In the genomic region with DNA sequence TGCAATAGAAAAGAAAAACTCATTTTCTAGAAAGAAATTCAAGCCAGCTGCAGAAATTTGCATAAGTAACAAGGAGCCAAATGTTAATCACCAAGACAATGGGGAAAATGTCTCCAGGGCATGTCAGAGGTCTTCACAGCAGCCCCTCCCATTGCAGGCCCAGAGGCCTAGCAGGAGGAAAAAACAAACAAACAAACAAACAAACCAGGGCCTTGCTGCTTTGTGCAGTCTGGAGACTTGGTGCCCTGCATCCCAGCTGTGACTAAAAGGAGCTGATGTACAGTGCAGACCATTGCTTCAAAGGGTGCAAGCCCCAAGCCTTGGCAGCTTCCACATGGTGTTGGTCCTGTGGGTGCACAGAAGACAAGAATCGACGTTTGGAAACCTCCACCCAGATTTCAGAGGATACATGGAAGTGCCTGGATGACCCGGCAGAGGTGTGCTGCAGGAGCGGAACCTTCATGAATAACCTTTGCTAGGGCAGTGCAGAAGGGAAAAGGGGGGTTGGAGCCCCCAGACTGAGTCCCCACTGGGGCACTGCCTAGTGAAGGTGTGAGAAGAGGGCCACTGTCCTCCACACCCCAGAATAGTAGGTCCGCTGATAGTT, we compare ENCODE assay signal across 1 cellular context.
A peak's percentile ranks its signal among the peaks of the same experiment; 100 is the strongest.
TF ChIP-seq lines count a peak whose summit lies in the region.

No MANE protein-coding gene starts in this region.

TF ChIP-seq in WTC11, 78 proteins besides CTCF, POLR2A, EP300 and RAD21 (continued from another document):
- TF ChIP-seq, protein P1, sequence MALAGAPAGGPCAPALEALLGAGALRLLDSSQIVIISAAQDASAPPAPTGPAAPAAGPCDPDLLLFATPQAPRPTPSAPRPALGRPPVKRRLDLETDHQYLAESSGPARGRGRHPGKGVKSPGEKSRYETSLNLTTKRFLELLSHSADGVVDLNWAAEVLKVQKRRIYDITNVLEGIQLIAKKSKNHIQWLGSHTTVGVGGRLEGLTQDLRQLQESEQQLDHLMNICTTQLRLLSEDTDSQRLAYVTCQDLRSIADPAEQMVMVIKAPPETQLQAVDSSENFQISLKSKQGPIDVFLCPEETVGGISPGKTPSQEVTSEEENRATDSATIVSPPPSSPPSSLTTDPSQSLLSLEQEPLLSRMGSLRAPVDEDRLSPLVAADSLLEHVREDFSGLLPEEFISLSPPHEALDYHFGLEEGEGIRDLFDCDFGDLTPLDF (CRISPR knock-in tag; IDR thresholded peaks at IDR 0.05), result no peak
- no peak for TF ChIP-seq NR1H2 (CRISPR knock-in tag; IDR thresholded peaks at IDR 0.05)
- TF ChIP-seq NFE2L1 (CRISPR knock-in tag; IDR thresholded peaks at IDR 0.05), result no peak
- TF ChIP-seq ATF1 (CRISPR knock-in tag; IDR thresholded peaks at IDR 0.05), result no peak
- TF ChIP-seq, protein P2, sequence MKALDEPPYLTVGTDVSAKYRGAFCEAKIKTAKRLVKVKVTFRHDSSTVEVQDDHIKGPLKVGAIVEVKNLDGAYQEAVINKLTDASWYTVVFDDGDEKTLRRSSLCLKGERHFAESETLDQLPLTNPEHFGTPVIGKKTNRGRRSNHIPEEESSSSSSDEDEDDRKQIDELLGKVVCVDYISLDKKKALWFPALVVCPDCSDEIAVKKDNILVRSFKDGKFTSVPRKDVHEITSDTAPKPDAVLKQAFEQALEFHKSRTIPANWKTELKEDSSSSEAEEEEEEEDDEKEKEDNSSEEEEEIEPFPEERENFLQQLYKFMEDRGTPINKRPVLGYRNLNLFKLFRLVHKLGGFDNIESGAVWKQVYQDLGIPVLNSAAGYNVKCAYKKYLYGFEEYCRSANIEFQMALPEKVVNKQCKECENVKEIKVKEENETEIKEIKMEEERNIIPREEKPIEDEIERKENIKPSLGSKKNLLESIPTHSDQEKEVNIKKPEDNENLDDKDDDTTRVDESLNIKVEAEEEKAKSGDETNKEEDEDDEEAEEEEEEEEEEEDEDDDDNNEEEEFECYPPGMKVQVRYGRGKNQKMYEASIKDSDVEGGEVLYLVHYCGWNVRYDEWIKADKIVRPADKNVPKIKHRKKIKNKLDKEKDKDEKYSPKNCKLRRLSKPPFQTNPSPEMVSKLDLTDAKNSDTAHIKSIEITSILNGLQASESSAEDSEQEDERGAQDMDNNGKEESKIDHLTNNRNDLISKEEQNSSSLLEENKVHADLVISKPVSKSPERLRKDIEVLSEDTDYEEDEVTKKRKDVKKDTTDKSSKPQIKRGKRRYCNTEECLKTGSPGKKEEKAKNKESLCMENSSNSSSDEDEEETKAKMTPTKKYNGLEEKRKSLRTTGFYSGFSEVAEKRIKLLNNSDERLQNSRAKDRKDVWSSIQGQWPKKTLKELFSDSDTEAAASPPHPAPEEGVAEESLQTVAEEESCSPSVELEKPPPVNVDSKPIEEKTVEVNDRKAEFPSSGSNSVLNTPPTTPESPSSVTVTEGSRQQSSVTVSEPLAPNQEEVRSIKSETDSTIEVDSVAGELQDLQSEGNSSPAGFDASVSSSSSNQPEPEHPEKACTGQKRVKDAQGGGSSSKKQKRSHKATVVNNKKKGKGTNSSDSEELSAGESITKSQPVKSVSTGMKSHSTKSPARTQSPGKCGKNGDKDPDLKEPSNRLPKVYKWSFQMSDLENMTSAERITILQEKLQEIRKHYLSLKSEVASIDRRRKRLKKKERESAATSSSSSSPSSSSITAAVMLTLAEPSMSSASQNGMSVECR (CRISPR knock-in tag; IDR thresholded peaks at IDR 0.05; ENCODE audit: borderline replicate concordance), result no peak
- TF ChIP-seq, protein P3, sequence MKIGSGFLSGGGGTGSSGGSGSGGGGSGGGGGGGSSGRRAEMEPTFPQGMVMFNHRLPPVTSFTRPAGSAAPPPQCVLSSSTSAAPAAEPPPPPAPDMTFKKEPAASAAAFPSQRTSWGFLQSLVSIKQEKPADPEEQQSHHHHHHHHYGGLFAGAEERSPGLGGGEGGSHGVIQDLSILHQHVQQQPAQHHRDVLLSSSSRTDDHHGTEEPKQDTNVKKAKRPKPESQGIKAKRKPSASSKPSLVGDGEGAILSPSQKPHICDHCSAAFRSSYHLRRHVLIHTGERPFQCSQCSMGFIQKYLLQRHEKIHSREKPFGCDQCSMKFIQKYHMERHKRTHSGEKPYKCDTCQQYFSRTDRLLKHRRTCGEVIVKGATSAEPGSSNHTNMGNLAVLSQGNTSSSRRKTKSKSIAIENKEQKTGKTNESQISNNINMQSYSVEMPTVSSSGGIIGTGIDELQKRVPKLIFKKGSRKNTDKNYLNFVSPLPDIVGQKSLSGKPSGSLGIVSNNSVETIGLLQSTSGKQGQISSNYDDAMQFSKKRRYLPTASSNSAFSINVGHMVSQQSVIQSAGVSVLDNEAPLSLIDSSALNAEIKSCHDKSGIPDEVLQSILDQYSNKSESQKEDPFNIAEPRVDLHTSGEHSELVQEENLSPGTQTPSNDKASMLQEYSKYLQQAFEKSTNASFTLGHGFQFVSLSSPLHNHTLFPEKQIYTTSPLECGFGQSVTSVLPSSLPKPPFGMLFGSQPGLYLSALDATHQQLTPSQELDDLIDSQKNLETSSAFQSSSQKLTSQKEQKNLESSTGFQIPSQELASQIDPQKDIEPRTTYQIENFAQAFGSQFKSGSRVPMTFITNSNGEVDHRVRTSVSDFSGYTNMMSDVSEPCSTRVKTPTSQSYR (CRISPR knock-in tag; IDR thresholded peaks at IDR 0.05), result no peak
- TF ChIP-seq, protein P4, sequence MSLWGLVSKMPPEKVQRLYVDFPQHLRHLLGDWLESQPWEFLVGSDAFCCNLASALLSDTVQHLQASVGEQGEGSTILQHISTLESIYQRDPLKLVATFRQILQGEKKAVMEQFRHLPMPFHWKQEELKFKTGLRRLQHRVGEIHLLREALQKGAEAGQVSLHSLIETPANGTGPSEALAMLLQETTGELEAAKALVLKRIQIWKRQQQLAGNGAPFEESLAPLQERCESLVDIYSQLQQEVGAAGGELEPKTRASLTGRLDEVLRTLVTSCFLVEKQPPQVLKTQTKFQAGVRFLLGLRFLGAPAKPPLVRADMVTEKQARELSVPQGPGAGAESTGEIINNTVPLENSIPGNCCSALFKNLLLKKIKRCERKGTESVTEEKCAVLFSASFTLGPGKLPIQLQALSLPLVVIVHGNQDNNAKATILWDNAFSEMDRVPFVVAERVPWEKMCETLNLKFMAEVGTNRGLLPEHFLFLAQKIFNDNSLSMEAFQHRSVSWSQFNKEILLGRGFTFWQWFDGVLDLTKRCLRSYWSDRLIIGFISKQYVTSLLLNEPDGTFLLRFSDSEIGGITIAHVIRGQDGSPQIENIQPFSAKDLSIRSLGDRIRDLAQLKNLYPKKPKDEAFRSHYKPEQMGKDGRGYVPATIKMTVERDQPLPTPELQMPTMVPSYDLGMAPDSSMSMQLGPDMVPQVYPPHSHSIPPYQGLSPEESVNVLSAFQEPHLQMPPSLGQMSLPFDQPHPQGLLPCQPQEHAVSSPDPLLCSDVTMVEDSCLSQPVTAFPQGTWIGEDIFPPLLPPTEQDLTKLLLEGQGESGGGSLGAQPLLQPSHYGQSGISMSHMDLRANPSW (CRISPR knock-in tag; conservative IDR thresholded peaks at IDR 0.05; ENCODE audit: low read depth), result no peak
- TF ChIP-seq ZBTB21 (CRISPR knock-in tag; IDR thresholded peaks at IDR 0.05; ENCODE audit: borderline replicate concordance), result 0 out of 2 replicates have a peak, but pooled peaks have one; percentile 26
- TF ChIP-seq, protein P5, sequence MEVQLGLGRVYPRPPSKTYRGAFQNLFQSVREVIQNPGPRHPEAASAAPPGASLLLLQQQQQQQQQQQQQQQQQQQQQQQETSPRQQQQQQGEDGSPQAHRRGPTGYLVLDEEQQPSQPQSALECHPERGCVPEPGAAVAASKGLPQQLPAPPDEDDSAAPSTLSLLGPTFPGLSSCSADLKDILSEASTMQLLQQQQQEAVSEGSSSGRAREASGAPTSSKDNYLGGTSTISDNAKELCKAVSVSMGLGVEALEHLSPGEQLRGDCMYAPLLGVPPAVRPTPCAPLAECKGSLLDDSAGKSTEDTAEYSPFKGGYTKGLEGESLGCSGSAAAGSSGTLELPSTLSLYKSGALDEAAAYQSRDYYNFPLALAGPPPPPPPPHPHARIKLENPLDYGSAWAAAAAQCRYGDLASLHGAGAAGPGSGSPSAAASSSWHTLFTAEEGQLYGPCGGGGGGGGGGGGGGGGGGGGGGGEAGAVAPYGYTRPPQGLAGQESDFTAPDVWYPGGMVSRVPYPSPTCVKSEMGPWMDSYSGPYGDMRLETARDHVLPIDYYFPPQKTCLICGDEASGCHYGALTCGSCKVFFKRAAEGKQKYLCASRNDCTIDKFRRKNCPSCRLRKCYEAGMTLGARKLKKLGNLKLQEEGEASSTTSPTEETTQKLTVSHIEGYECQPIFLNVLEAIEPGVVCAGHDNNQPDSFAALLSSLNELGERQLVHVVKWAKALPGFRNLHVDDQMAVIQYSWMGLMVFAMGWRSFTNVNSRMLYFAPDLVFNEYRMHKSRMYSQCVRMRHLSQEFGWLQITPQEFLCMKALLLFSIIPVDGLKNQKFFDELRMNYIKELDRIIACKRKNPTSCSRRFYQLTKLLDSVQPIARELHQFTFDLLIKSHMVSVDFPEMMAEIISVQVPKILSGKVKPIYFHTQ (CRISPR knock-in tag; IDR thresholded peaks at IDR 0.05), result no peak
- TF ChIP-seq FOXP1 (CRISPR knock-in tag; IDR thresholded peaks at IDR 0.05; ENCODE audit: borderline replicate concordance), result peak; percentile 79; the same call in 1 of the 2 replicates
- no peak for TF ChIP-seq NR2C2 (CRISPR knock-in tag; IDR thresholded peaks at IDR 0.05)
- TF ChIP-seq, protein P6, sequence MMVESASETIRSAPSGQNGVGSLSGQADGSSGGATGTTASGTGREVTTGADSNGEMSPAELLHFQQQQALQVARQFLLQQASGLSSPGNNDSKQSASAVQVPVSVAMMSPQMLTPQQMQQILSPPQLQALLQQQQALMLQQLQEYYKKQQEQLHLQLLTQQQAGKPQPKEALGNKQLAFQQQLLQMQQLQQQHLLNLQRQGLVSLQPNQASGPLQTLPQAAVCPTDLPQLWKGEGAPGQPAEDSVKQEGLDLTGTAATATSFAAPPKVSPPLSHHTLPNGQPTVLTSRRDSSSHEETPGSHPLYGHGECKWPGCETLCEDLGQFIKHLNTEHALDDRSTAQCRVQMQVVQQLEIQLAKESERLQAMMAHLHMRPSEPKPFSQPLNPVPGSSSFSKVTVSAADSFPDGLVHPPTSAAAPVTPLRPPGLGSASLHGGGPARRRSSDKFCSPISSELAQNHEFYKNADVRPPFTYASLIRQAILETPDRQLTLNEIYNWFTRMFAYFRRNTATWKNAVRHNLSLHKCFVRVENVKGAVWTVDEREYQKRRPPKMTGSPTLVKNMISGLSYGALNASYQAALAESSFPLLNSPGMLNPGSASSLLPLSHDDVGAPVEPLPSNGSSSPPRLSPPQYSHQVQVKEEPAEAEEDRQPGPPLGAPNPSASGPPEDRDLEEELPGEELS (CRISPR knock-in tag; IDR thresholded peaks at IDR 0.05), result peak; percentile 98
- no peak for TF ChIP-seq ZNF263 (CRISPR knock-in tag; IDR thresholded peaks at IDR 0.05; ENCODE audit: low read depth)
- TF ChIP-seq, protein P7, sequence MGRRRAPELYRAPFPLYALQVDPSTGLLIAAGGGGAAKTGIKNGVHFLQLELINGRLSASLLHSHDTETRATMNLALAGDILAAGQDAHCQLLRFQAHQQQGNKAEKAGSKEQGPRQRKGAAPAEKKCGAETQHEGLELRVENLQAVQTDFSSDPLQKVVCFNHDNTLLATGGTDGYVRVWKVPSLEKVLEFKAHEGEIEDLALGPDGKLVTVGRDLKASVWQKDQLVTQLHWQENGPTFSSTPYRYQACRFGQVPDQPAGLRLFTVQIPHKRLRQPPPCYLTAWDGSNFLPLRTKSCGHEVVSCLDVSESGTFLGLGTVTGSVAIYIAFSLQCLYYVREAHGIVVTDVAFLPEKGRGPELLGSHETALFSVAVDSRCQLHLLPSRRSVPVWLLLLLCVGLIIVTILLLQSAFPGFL (CRISPR knock-in tag; IDR thresholded peaks at IDR 0.05; ENCODE audit: borderline replicate concordance), result no peak
TF ChIP-seq in WTC11: peak in this region for 4.
